In genomic region chr4:176320976-176321361, GRCh38 we compare ENCODE assay signal across 8 cellular contexts. TPM values are rescaled to one million over a fixed set of nuclear protein-coding genes. Genes with fewer than 3 reads are reported as not detected.
DNase-seq lines count a peak whose midpoint lies in the region; ATAC-seq, FAIRE-seq and TF ChIP-seq lines count a peak whose summit lies in the region.

No MANE protein-coding gene starts in this region.

- H3K4me3 ChIP-seq in AG04450 (ENCODE audit: low read depth, low read length) = peak overlapping the region; percentile 90
- H3K4me3 ChIP-seq in HUES48 (ENCODE audit: low read depth, low read length) = peak overlapping the region; percentile 93
- H3K4me3 ChIP-seq in K562 = peak overlapping the region; percentile 92

- WGBS in K562 (ENCODE audit: insufficient coverage, low coverage, missing lambda C conversion rate) = 3% methylated on average over 5 of the region's 6 CpGs

- BruUV-seq in K562 (replicated peaks; lab: Mats Ljungman, UMichigan) = no TSS peak

- no peak for TF ChIP-seq POLR2A in K562 (conservative IDR thresholded peaks at IDR 0.05)

- H3K4me1 ChIP-seq in HUES48 (ENCODE audit: control insufficient read depth, insufficient read depth, low read length) = peaks cover 19% of the 10 kb centered on the region
- peaks cover 0 to 7% of the 10 kb centered on the region in 2 experiments; a peak in 3 of 5 replicates for H3K4me1 ChIP-seq in K562 (replicated peaks in 1 of 2; ENCODE audit: control insufficient read depth in 2 of 2, insufficient read depth in 2 of 2, low read length in 2 of 2)

- H3K9me1 ChIP-seq in K562 (ENCODE audit: control insufficient read depth, insufficient read depth, low read length) = no peaks in the 10 kb centered on the region

- CTCF ChIA-PET in AG04450 (lab: Charles Lee) = interaction anchor here (1.6 kb wide), 1 partner anchor 286 kb away, joined by 4 read pairs; no protein-coding TSS in a partner anchor
- CTCF ChIA-PET in K562 (lab: Yijun Ruan, JAX; ENCODE audit: low intra/inter-chr PET ratio) = no interaction called here

- peak overlapping the region; percentile 93 for H3K4me2 ChIP-seq in K562 (ENCODE audit: insufficient read depth, low read length)

- POLR2A ChIA-PET in AG04450 (lab: Yijun Ruan, JAX) = interaction anchor here (0.7 kb wide), 1 partner anchor 39 kb away, joined by 6 read pairs; no protein-coding TSS in a partner anchor
- POLR2A ChIA-PET in K562 (lab: Yijun Ruan, JAX) = interaction anchor here (0.8 kb wide), 1 partner anchor 10 kb away, joined by 3 read pairs; no protein-coding TSS in a partner anchor

- H3K9me3 ChIP-seq in AG04450 (ENCODE audit: control insufficient read depth, insufficient read depth, low read length) (no peaks in the 10 kb centered on the region), HUES48 (ENCODE audit: control insufficient read depth, insufficient read depth, low read length) (no peaks in the 10 kb centered on the region), K562 (replicated peaks; ENCODE audit: control insufficient read depth, insufficient read depth, low read depth, low read length) (no peaks in the 10 kb centered on the region)

- TF ChIP-seq RAD21 in K562 (CRISPR knock-in tag; conservative IDR thresholded peaks at IDR 0.05 in 1 of 2, IDR thresholded peaks at IDR 0.05 in 1 of 2) = no peak

- peaks cover 8% of the 10 kb centered on the region; the same call in 1 of the 2 replicates for H4K20me1 ChIP-seq in K562 (replicated peaks; ENCODE audit: control insufficient read depth, insufficient read depth, low read length)

- TF ChIP-seq CTCF in AG04450 (IDR thresholded peaks at IDR 0.05; ENCODE audit: low read depth, low read length) = no peak
- TF ChIP-seq CTCF in K562 (IDR thresholded peaks at IDR 0.05 in 2 of 3, conservative IDR thresholded peaks at IDR 0.05 in 1 of 3; ENCODE audit: insufficient read depth in 2 of 3, low read depth in 1 of 3, low read length in 3 of 3) = no peak

- FAIRE-seq in K562 (lab: Jason Lieb, UNC) = no peak

- H3K79me2 ChIP-seq in K562 (ENCODE audit: control insufficient read depth, insufficient read depth, low read length) = peaks cover 62% of the 10 kb centered on the region

- DNase-seq in AG04450 (ENCODE audit: low read depth, low spot score) = no peak
- DNase-seq in K562 (ENCODE audit: extremely low read depth in 1 of 4, low spot score in 3 of 4) = peak in 2 of 4 experiments; percentile 20 to 24
- peak; percentile 28 to 49 for DNase-seq in lung microvascular endothelial cell (ENCODE audit: low read depth in 2 of 2)
- DNase-seq in NCI-H2081 treated with DMSO at 0.1 percent for 48 hours (lab: John Stamatoyannopoulos, UW) = no peak
- DNase-seq in AML-193 (lab: John Stamatoyannopoulos, UW) = no peak
- no peak for DNase-seq in NOMO-1 treated with dmso at 0.1 percent for 144 hours (lab: John Stamatoyannopoulos, UW; ENCODE audit: unreplicated experiment)

- no peak overlapping the region for H2AFZ ChIP-seq in K562 (ENCODE audit: low read depth, low read length)

- peak overlapping the region; percentile 87 for H3K9ac ChIP-seq in HUES48 (ENCODE audit: low read depth, low read length)
- peak overlapping the region; percentile 95 to 99; a peak in 3 of 4 replicates for H3K9ac ChIP-seq in K562 (ENCODE audit: insufficient read depth in 1 of 2, low read depth in 2 of 2, low read length in 2 of 2)

- TF ChIP-seq EP300 in K562 (IDR thresholded peaks at IDR 0.05; ENCODE audit: low read length) = no peak

- H3K27ac ChIP-seq in AG04450 (ENCODE audit: low read depth, low read length) = no peak overlapping the region
- H3K27ac ChIP-seq in HUES48 (ENCODE audit: low read depth, low read length) = no peak overlapping the region
- peak overlapping the region; percentile 97 for H3K27ac ChIP-seq in K562 (ENCODE audit: extremely low read depth, low read depth, low read length)

- intact Hi-C loops in K562 (cut with micrococcal nuclease) = loop anchor here (10.0 kb wide), 1 partner anchor 1666 kb away; no protein-coding TSS in a partner anchor

- in situ Hi-C loops in K562 (cut with MboI) = no loop called here

- H3K27me3 ChIP-seq in AG04450 (ENCODE audit: control insufficient read depth, insufficient read depth, low read length) (no peaks in the 10 kb centered on the region), HUES48 (ENCODE audit: control insufficient read depth, insufficient read depth, low read length) (no peaks in the 10 kb centered on the region), K562 (ENCODE audit: control insufficient read depth in 2 of 2, insufficient read depth in 2 of 2, low read length in 2 of 2) (no peaks in the 10 kb centered on the region)

- ATAC-seq in K562 (peak; percentile 31), GM18519 (IDR thresholded peaks at IDR 0.05; ENCODE audit: low FRiP score, unreplicated experiment) (no peak)

- H3K36me3 ChIP-seq in HUES48 (ENCODE audit: control insufficient read depth, insufficient read depth, low read length) = no peaks in the 10 kb centered on the region
- peaks cover 31% of the 10 kb centered on the region; the same call in 2 of the 3 replicates for H3K36me3 ChIP-seq in K562 (ENCODE audit: control insufficient read depth, insufficient read depth, low read length)

TF ChIP-seq in K562, 482 proteins besides CTCF, POLR2A, EP300 and RAD21 (continues in another document):
- TF ChIP-seq FOS (IDR thresholded peaks at IDR 0.05; ENCODE audit: extremely low read depth, insufficient read length) = no peak
- TF ChIP-seq NFRKB (IDR thresholded peaks at IDR 0.05; ENCODE audit: low read depth) = no peak
- TF ChIP-seq ZNF384 (IDR thresholded peaks at IDR 0.05; ENCODE audit: low read depth, low read length) = peak; percentile 35; the same call in 1 of the 2 replicates

RNA-seq across cellular contexts. Expression of gene SPCS3, which starts 1.2 kb away (rescaled TPM):
- polyA plus RNA-seq in AG04450 (2011; rRNA removed) = 64.0 and 84.3 TPM in 2 replicates
- polyA minus RNA-seq in AG04450 (2011; rRNA and poly(A)+ RNA removed) = 25.2 and 43.8 TPM in 2 replicates
- 74.2 and 192 TPM in 2 replicates for total RNA-seq in K562 (2011; cell fraction: chromatin; rRNA removed; ENCODE audit: low replicate concordance)
- 80.8 and 84.5 TPM in 2 replicates for total RNA-seq in K562 (2011; cell fraction: nucleolus; rRNA removed)
- 128 and 217 TPM in 2 replicates for total RNA-seq in K562 (2011; cell fraction: nucleoplasm; rRNA removed)
- 66.6 and 101 TPM in 2 replicates for total RNA-seq in K562 (2014; rRNA removed)
- 154 and 168 TPM in 2 replicates for total RNA-seq in K562 (2014; rRNA removed; fragmentation: Illumina TruSeq; extraction: Trizol)
- total RNA-seq in K562 (2015; rRNA removed; fragmentation: Illumina TruSeq; extraction: Trizol) = 124 and 133 TPM in 2 replicates
- 196 and 217 TPM in 2 replicates for total RNA-seq in K562 (2021)
- polyA plus RNA-seq in K562 (2011; rRNA removed) = 94.9 and 119 TPM in 2 replicates
- polyA plus RNA-seq in K562 (2011; cell fraction: cytosol; rRNA removed) = 20.7 and 41.3 TPM in 2 replicates
- polyA plus RNA-seq in K562 (2011; cell fraction: nucleus; rRNA removed) = 59.0 and 73.2 TPM in 2 replicates
- 85.5 and 87.4 TPM in 2 replicates for polyA plus RNA-seq in K562 (2012)
- polyA plus RNA-seq in K562 (2014; fragmentation: Illumina TruSeq; extraction: Trizol) = 71.2 and 85.4 TPM in 2 replicates
- 10 to 100 TPM; 71.4 to 80.2 TPM for polyA plus RNA-seq in K562 (2014; fragmentation: Nextera tagmentation; extraction: Ambion mirVana)
- polyA plus RNA-seq in K562 (2014; rRNA removed) = 64.6 and 73.9 TPM in 2 replicates
- 81.1 and 93.9 TPM in 2 replicates for polyA minus RNA-seq in K562 (2011; rRNA and poly(A)+ RNA removed)
- polyA minus RNA-seq in K562 (2011; cell fraction: cytosol; rRNA and poly(A)+ RNA removed) = 39.5 and 49.4 TPM in 2 replicates
- 87.2 and 126 TPM in 2 replicates for polyA minus RNA-seq in K562 (2011; cell fraction: nucleus; rRNA and poly(A)+ RNA removed)
- total RNA-seq in lung microvascular endothelial cell = 94.6 and 120 TPM in 2 replicates

RNA-seq across cellular contexts. Expression of gene ASB5, which starts 51.9 kb away (rescaled TPM):
- polyA plus RNA-seq in AG04450 (2011; rRNA removed) (0.38 and 0.63 TPM in 2 replicates), K562 (2011; rRNA removed) (not detected in 2 replicates), K562 (2014; fragmentation: Illumina TruSeq; extraction: Trizol) (not detected in 2 replicates), K562 (2014; fragmentation: Nextera tagmentation; extraction: Ambion mirVana) (not detected), K562 (2014; rRNA removed) (not detected in 2 replicates)
- 0.56 and 2.4 TPM in 2 replicates for polyA minus RNA-seq in AG04450 (2011; rRNA and poly(A)+ RNA removed)
- not detected in 2 replicates for total RNA-seq in K562 (2011; cell fraction: chromatin; rRNA removed; ENCODE audit: low replicate concordance)
- total RNA-seq in K562 (2011; cell fraction: nucleolus; rRNA removed) = 0.39 TPM in 1 of 2 replicates, not detected in the other
- 1.3 TPM in 1 of 2 replicates, not detected in the other for total RNA-seq in K562 (2011; cell fraction: nucleoplasm; rRNA removed)
- total RNA-seq in K562 (2014; rRNA removed) (not detected in 2 replicates), K562 (2014; rRNA removed; fragmentation: Illumina TruSeq; extraction: Trizol) (not detected in 2 replicates), K562 (2015; rRNA removed; fragmentation: Illumina TruSeq; extraction: Trizol) (not detected in 2 replicates), K562 (2021) (not detected in 2 replicates), lung microvascular endothelial cell (not detected in 2 replicates)
- polyA plus RNA-seq in K562 (2011; cell fraction: cytosol; rRNA removed) = not detected in 2 replicates
- not detected in 2 replicates for polyA plus RNA-seq in K562 (2011; cell fraction: nucleus; rRNA removed)
- polyA plus RNA-seq in K562 (2012) = not detected in 2 replicates
- not detected in 2 replicates for polyA minus RNA-seq in K562 (2011; rRNA and poly(A)+ RNA removed)
- not detected in 2 replicates for polyA minus RNA-seq in K562 (2011; cell fraction: cytosol; rRNA and poly(A)+ RNA removed)
- not detected in 2 replicates for polyA minus RNA-seq in K562 (2011; cell fraction: nucleus; rRNA and poly(A)+ RNA removed)

Comparison
In these comparisons a context has a peak if more than half of its experiments do, and no peak if none do; other contexts are left out.
1. DNase-seq: peak in lung microvascular endothelial cell (2 of 2); none in AG04450 (single experiment), NCI-H2081 treated with DMSO at 0.1 percent for 48 hours (single experiment), AML-193 (0 of 2) and NOMO-1 treated with dmso at 0.1 percent for 144 hours (single experiment).
2. Peak in every context shown above with its lines, with median percentiles within 50 percentile points of each other: H3K4me3 ChIP-seq.